ENCODE assay signal across 25 cellular contexts in genomic region chr6:79686698-79687309, GRCh38. TPM values are rescaled to one million over a fixed set of nuclear protein-coding genes. Genes with fewer than 3 reads are reported as not detected.
DNase-seq lines count a peak whose midpoint lies in the region; ATAC-seq, FAIRE-seq and TF ChIP-seq lines count a peak whose summit lies in the region.
"Had no signal": no experiment of that assay in that cellular context is flagged by ENCODE, and none has a peak within 500 bp of the region (broad histone marks: within the 10 kb centered on the region; RNA-seq: fewer than 3 reads in every experiment).

No MANE protein-coding gene starts in this region.

- CTCF ChIA-PET in HEK293 (lab: Yijun Ruan, JAX): interaction anchor here (0.6 to 1.6 kb wide), 3 partner anchors 14 to 439 kb away, joined by 3 to 4 read pairs (median 4); no protein-coding TSS in a partner anchor
- CTCF ChIA-PET in WTC11 (lab: Charles Lee): interaction anchor here (1.1 to 1.6 kb wide), 2 partner anchors 14 to 153 kb away, joined by 3 to 5 read pairs; no protein-coding TSS in a partner anchor

- FAIRE-seq in pancreas (lab: Jason Lieb, UNC): no peak
- FAIRE-seq: keratinocyte had no signal

- H3K4me3 ChIP-seq in HEK293 (ENCODE audit: low read depth, low read length) (no peak overlapping the region), pancreas (no peak overlapping the region)
- H3K4me3 ChIP-seq: Peyer's patch, psoas muscle, tibial artery had no signal

- DNase-seq in WTC11 (ENCODE audit: low spot score) (no peak), left colon (peak in 1 of 2 donors; percentile 21), pancreas (no peak), AG20443 (ENCODE audit: low spot score) (no peak), pons (ENCODE audit: low spot score) (no peak)
- DNase-seq in activated CD4-positive, CD25-positive, alpha-beta regulatory T cell (lab: John Stamatoyannopoulos, UW): no peak
- DNase-seq: activated CD4-positive, alpha-beta T cell treated with anti-CD3 and anti-CD28 coated beads, Interleukin-2, amount 10 ng/mL, durations not matched to agents 24 days and 14 days; CD4-positive, alpha-beta T cell; effector memory CD4-positive, alpha-beta T cell; foreskin melanocyte; MV-4-11; NCI-H187 treated with DMSO at 0.1 percent for 48 hours; NCI-H345; psoas muscle; tibial artery had no signal

- H3K36me3 ChIP-seq in HEK293 (ENCODE audit: control insufficient read depth in 2 of 2, insufficient read depth in 1 of 2, low read length in 2 of 2): no peaks in the 10 kb centered on the region
- no peaks in the 10 kb centered on the region for H3K36me3 ChIP-seq in pancreas
- H3K36me3 ChIP-seq: tibial artery had no signal

- H3K9me3 ChIP-seq in HEK293 (ENCODE audit: control insufficient read depth, insufficient read depth, low read depth, low read length) (no peaks in the 10 kb centered on the region), pancreas (no peaks in the 10 kb centered on the region)
- H3K9me3 ChIP-seq: Peyer's patch, psoas muscle, tibial artery had no signal

- H3K4me1 Mint-ChIP-seq in WTC11: peaks cover 16% of the 10 kb centered on the region
- H3K4me1 Mint-ChIP-seq: activated CD4-positive, alpha-beta T cell treated with anti-CD3 and anti-CD28 coated beads, Interleukin-2, amount 10 ng/mL, durations not matched to agents 24 days and 14 days; memory B cell; stimulated activated memory B cell treated with anti-CD40 and anti-IgM and Interleukin-4, amounts not matched to agents 10 μg/mL and 1 μg/mL and 100 μg/mL, for 72 hours had no signal

- H3K4me1 ChIP-seq in HEK293 (ENCODE audit: control insufficient read depth, insufficient read depth, low read length) (peaks cover 27% of the 10 kb centered on the region), pancreas (peaks cover 14 to 36% (median 26%) of the 10 kb centered on the region in 3 donors)

- intact Hi-C loops in left colon (cut with DNase I, micrococcal nuclease): no loop called here
- intact Hi-C loops in pancreas (cut with DNase I): no loop called here

- no peaks in the 10 kb centered on the region for H3K27me3 ChIP-seq in pancreas
- H3K27me3 ChIP-seq: Peyer's patch, tibial artery had no signal

- ATAC-seq in WTC11 (peak; percentile 53), left colon (peak; percentile 78), pancreas (peak in 3 of 4 donors; percentile 8 to 30 (median 28)), HG03095 (IDR thresholded peaks at IDR 0.05; ENCODE audit: unreplicated experiment) (no peak)
- ATAC-seq: activated naive CD4-positive, alpha-beta T cell treated with anti-CD3 and anti-CD28 coated beads, Interleukin-2, amount 50 U/mL, for 72 hours; esophagus mucosa; natural killer cell treated with Interleukin-12 subunit alpha and Interleukin-12 subunit beta and Interleukin-15 and Interleukin-18, amount 100 ng/mL, for 72 hours; psoas muscle; stimulated activated memory B cell treated with anti-CD40 and anti-IgM and Interleukin-4, amounts not matched to agents 10 μg/mL and 1 μg/mL and 100 μg/mL, for 72 hours had no signal

- no peak for TF ChIP-seq CTCF in HEK293 (tag by site-specific recombination; IDR thresholded peaks at IDR 0.05)
- no peak for TF ChIP-seq CTCF in WTC11 (IDR thresholded peaks at IDR 0.05)
- TF ChIP-seq CTCF in pancreas (IDR thresholded peaks at IDR 0.05): no peak

- H3K27ac ChIP-seq in HEK293 (ENCODE audit: extremely low read depth, low read depth, low read length): no peak overlapping the region
- peak overlapping the region in 3 of 4 donors; percentile 8 to 41 (median 26) for H3K27ac ChIP-seq in pancreas
- H3K27ac ChIP-seq: psoas muscle, tibial artery had no signal

- H3K27ac Mint-ChIP-seq in WTC11: 0 out of 2 replicates have a peak overlapping the region, but pooled peaks have one; percentile 28
- H3K27ac Mint-ChIP-seq: activated CD4-positive, alpha-beta T cell treated with anti-CD3 and anti-CD28 coated beads, Interleukin-2, amount 10 ng/mL, durations not matched to agents 24 days and 14 days; activated T-helper 1 cell treated with anti-CD3 and anti-CD28 coated beads, Interleukin-12 subunit alpha, Interleukin-12 subunit beta, Interleukin-2, Interleukin-4 antibody, amounts not matched to agents 30 ng/mL and 10 ng/mL and 1 ng/mL, durations not matched to agents 14 hours and 24 hours and 36 hours; CD4-positive, alpha-beta T cell; memory B cell; natural killer cell treated with Interleukin-12 subunit alpha and Interleukin-12 subunit beta and Interleukin-15 and Interleukin-18, amount 100 ng/mL, for 72 hours; stimulated activated memory B cell treated with anti-CD40 and anti-IgM and Interleukin-4, amounts not matched to agents 10 μg/mL and 1 μg/mL and 100 μg/mL, for 72 hours had no signal

- POLR2A ChIA-PET in HEK293 (lab: Yijun Ruan, JAX): no interaction called here
- POLR2A ChIA-PET in WTC11 (lab: Charles Lee): interaction anchor here (0.8 kb wide), 1 partner anchor 1059 kb away, joined by 3 read pairs; no protein-coding TSS in a partner anchor

- no peaks in the 10 kb centered on the region for H3K27me3 Mint-ChIP-seq in WTC11 (ENCODE audit: low read depth)
- H3K27me3 Mint-ChIP-seq: activated CD4-positive, alpha-beta T cell treated with anti-CD3 and anti-CD28 coated beads, Interleukin-2, amount 10 ng/mL, durations not matched to agents 24 days and 14 days; CD4-positive, alpha-beta T cell; memory B cell; natural killer cell treated with Interleukin-12 subunit alpha and Interleukin-12 subunit beta and Interleukin-15 and Interleukin-18, amount 100 ng/mL, for 72 hours; stimulated activated memory B cell treated with anti-CD40 and anti-IgM and Interleukin-4, amounts not matched to agents 10 μg/mL and 1 μg/mL and 100 μg/mL, for 72 hours had no signal

- 70 to 72% methylated on average over 3 of the region's 3 CpGs for WGBS in pancreas, 2 donors

- no peak overlapping the region for H3K4me3 Mint-ChIP-seq in WTC11
- H3K4me3 Mint-ChIP-seq: activated CD4-positive, alpha-beta T cell treated with anti-CD3 and anti-CD28 coated beads, Interleukin-2, amount 10 ng/mL, durations not matched to agents 24 days and 14 days; activated T-helper 1 cell treated with anti-CD3 and anti-CD28 coated beads, Interleukin-12 subunit alpha, Interleukin-12 subunit beta, Interleukin-2, Interleukin-4 antibody, amounts not matched to agents 30 ng/mL and 10 ng/mL and 1 ng/mL, durations not matched to agents 14 hours and 24 hours and 36 hours; CD4-positive, alpha-beta T cell; memory B cell; natural killer cell treated with Interleukin-12 subunit alpha and Interleukin-12 subunit beta and Interleukin-15 and Interleukin-18, amount 100 ng/mL, for 72 hours; stimulated activated memory B cell treated with anti-CD40 and anti-IgM and Interleukin-4, amounts not matched to agents 10 μg/mL and 1 μg/mL and 100 μg/mL, for 72 hours had no signal

- peaks cover 16% of the 10 kb centered on the region for H3K36me3 Mint-ChIP-seq in WTC11
- H3K36me3 Mint-ChIP-seq: memory B cell; natural killer cell treated with Interleukin-12 subunit alpha and Interleukin-12 subunit beta and Interleukin-15 and Interleukin-18, amount 100 ng/mL, for 72 hours; stimulated activated memory B cell treated with anti-CD40 and anti-IgM and Interleukin-4, amounts not matched to agents 10 μg/mL and 1 μg/mL and 100 μg/mL, for 72 hours had no signal

- H3K9me3 Mint-ChIP-seq in WTC11: peaks cover 9% of the 10 kb centered on the region; the same call in 1 of the 2 replicates
- H3K9me3 Mint-ChIP-seq: activated CD4-positive, alpha-beta T cell treated with anti-CD3 and anti-CD28 coated beads, Interleukin-2, amount 10 ng/mL, durations not matched to agents 24 days and 14 days; activated naive CD4-positive, alpha-beta T cell treated with anti-CD3 and anti-CD28 coated beads, Interleukin-2, amount 50 U/mL, for 72 hours; activated T-helper 1 cell treated with anti-CD3 and anti-CD28 coated beads, Interleukin-12 subunit alpha, Interleukin-12 subunit beta, Interleukin-2, Interleukin-4 antibody, amounts not matched to agents 30 ng/mL and 10 ng/mL and 1 ng/mL, durations not matched to agents 14 hours and 24 hours and 36 hours; CD4-positive, alpha-beta T cell had no signal

TF ChIP-seq in HEK293, 187 proteins besides CTCF, POLR2A, EP300 and RAD21:
- TF ChIP-seq ZSCAN16 (tag by site-specific recombination; IDR thresholded peaks at IDR 0.05) (peak; percentile 60; the same call in 1 of the 2 replicates), ZNF513 (tag by site-specific recombination; IDR thresholded peaks at IDR 0.05) (no peak), ZNF660 (tag by site-specific recombination; IDR thresholded peaks at IDR 0.05) (peak; percentile 61; the same call in 1 of the 2 replicates)

TF ChIP-seq in WTC11, 78 proteins besides CTCF, POLR2A, EP300 and RAD21 (continues in another document):
- TF ChIP-seq ZNF532 (CRISPR knock-in tag; IDR thresholded peaks at IDR 0.05; ENCODE audit: borderline replicate concordance) (no peak), TEAD4 (CRISPR knock-in tag; IDR thresholded peaks at IDR 0.05) (no peak), ELF4 (CRISPR knock-in tag; IDR thresholded peaks at IDR 0.05; ENCODE audit: low read depth) (no peak)

RNA-seq across cellular contexts. Expression of gene SH3BGRL2, which starts 55.7 kb away (rescaled TPM):
- 13.8 to 16.5 TPM (median 15.5 TPM) in 3 replicates for total RNA-seq in WTC11 (2021)
- 100 to 1,000 TPM; 141 to 157 TPM for total RNA-seq in left colon
- 10 to 100 TPM in 5 of 6 donors, 1 to 10 TPM in 1; 6.7 to 22.1 (median 12.1) TPM for total RNA-seq in pancreas
- polyA plus RNA-seq in pancreas: 10 to 100 TPM in 1 of 2 donors, 1 to 10 TPM in 1; 6.1 to 11.7 TPM
- total RNA-seq: natural killer cell treated with Interleukin-12 subunit alpha and Interleukin-12 subunit beta and Interleukin-15 and Interleukin-18, amount 100 ng/mL, for 72 hours had no signal
